In the genomic region with DNA sequence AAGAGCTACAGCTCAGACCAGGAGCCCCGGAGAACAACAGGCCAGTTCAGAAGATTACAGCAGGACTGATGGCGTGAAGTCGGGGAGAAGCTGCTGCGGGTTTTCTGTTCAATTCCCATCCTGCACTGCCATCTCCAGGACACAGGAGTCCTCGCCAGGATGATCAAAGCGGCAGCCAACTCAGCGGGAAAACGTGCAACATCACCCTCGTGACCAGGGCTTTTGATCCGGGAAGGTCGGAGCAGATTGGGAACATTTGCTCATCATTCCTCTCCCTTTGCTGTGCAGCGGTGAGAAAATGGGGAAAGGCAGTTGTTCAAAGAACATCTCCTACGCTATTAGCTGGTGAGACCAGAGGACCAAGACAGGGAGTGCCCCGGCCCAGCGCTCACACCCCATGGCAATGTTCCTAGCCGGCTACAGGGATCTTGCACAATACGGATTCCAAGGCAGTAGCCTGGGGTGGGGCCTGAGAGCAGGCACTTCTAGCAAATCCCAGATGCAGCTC, we compare ENCODE assay signal across 1 cellular context.
TF ChIP-seq lines count a peak whose summit lies in the region.

No MANE protein-coding gene starts in this region.

TF ChIP-seq in GM23338, 12 proteins besides CTCF, POLR2A, EP300 and RAD21 (continued from another document):
- TF ChIP-seq, protein P1, sequence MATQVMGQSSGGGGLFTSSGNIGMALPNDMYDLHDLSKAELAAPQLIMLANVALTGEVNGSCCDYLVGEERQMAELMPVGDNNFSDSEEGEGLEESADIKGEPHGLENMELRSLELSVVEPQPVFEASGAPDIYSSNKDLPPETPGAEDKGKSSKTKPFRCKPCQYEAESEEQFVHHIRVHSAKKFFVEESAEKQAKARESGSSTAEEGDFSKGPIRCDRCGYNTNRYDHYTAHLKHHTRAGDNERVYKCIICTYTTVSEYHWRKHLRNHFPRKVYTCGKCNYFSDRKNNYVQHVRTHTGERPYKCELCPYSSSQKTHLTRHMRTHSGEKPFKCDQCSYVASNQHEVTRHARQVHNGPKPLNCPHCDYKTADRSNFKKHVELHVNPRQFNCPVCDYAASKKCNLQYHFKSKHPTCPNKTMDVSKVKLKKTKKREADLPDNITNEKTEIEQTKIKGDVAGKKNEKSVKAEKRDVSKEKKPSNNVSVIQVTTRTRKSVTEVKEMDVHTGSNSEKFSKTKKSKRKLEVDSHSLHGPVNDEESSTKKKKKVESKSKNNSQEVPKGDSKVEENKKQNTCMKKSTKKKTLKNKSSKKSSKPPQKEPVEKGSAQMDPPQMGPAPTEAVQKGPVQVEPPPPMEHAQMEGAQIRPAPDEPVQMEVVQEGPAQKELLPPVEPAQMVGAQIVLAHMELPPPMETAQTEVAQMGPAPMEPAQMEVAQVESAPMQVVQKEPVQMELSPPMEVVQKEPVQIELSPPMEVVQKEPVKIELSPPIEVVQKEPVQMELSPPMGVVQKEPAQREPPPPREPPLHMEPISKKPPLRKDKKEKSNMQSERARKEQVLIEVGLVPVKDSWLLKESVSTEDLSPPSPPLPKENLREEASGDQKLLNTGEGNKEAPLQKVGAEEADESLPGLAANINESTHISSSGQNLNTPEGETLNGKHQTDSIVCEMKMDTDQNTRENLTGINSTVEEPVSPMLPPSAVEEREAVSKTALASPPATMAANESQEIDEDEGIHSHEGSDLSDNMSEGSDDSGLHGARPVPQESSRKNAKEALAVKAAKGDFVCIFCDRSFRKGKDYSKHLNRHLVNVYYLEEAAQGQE (IDR thresholded peaks at IDR 0.05; ENCODE audit: unreplicated experiment): no peak
- TF ChIP-seq JUNB (IDR thresholded peaks at IDR 0.05; ENCODE audit: unreplicated experiment): no peak
- TF ChIP-seq POLR2AphosphoS5 (IDR thresholded peaks at IDR 0.05; ENCODE audit: low read depth): no peak
- TF ChIP-seq CREB1 (CRISPR knock-in tag; IDR thresholded peaks at IDR 0.05; ENCODE audit: low read depth): no peak
- TF ChIP-seq STAT1 (IDR thresholded peaks at IDR 0.05; ENCODE audit: unreplicated experiment): no peak
- no peak for TF ChIP-seq EZH2 (IDR thresholded peaks at IDR 0.05; ENCODE audit: low read depth, unreplicated experiment)
